ENCODE assay signal across 21 cellular contexts in the genomic region with DNA sequence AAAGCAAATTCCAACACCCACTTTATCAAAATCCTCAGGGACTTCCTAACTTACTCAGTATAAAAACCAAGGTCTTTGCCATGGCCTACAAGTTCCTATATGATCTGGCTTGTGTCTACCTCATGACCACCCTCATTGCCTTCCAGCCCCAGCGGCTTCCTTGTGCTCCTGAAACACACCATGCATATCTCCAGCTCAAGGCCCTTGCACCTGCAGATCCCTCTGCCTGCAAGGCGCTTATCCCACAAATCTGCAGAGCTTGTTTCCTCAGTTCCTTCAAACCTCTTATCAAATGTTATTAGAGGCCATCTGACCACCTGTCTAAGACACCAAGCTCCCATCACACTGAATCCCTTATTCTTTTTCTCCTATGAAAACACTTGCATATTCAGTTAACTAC. TPM values are rescaled to one million over a fixed set of nuclear protein-coding genes. Genes with fewer than 3 reads are reported as not detected.
"Had no signal": no experiment of that assay in that cellular context is flagged by ENCODE, and none has a peak within 500 bp of the region (broad histone marks: within the 10 kb centered on the region; RNA-seq: fewer than 3 reads in every experiment).

No MANE protein-coding gene starts in this region.

- H3K4me1 ChIP-seq: pancreas had no signal

- ATAC-seq: left colon, pancreas had no signal

- H3K4me3 Mint-ChIP-seq: activated B cell treated with CpG ODN at 0.5 μM for 24 hours; activated CD4-positive, alpha-beta T cell treated with anti-CD3 and anti-CD28 coated beads, Interleukin-2, amount 10 ng/mL, durations not matched to agents 24 days and 14 days; nephron progenitor cell; T-helper 1 cell treated with Interleukin-12 subunit alpha and Interleukin-12 subunit beta and Interleukin-4 antibody, amounts not matched to agents 30 μg/mL and 1 μg/mL, for 36 hours had no signal

- H3K36me3 ChIP-seq: brain microvascular endothelial cell, pancreas had no signal

- H3K27me3 ChIP-seq: brain microvascular endothelial cell, esophagus muscularis mucosa, pancreas, stomach, tibial artery had no signal

- H3K27ac ChIP-seq: brain microvascular endothelial cell, pancreas, stomach had no signal

- H3K4me3 ChIP-seq: esophagus muscularis mucosa, lung, pancreas, stomach, tibial artery had no signal

- H3K27me3 Mint-ChIP-seq: activated B cell treated with CpG ODN at 0.5 μM for 24 hours; activated CD4-positive, alpha-beta T cell treated with anti-CD3 and anti-CD28 coated beads, Interleukin-2, amount 10 ng/mL, durations not matched to agents 24 days and 14 days had no signal

- H3K9me3 Mint-ChIP-seq: activated B cell treated with CpG ODN at 0.5 μM for 24 hours; activated CD4-positive, alpha-beta T cell treated with anti-CD3 and anti-CD28 coated beads, Interleukin-2, amount 10 ng/mL, durations not matched to agents 24 days and 14 days; activated T-helper 2 cell treated with anti-CD3 and anti-CD28 coated beads, Interferon-gamma antibody, Interleukin-2, Interleukin-4, amounts not matched to agents 10 μg/mL and 5 μg/mL and 100 μg/mL, durations not matched to agents 14 hours and 24 hours and 36 hours; immature natural killer cell; T-helper 1 cell treated with Interleukin-12 subunit alpha and Interleukin-12 subunit beta and Interleukin-4 antibody, amounts not matched to agents 30 μg/mL and 1 μg/mL, for 36 hours had no signal

- DNase-seq: activated B cell treated with CpG ODN at 0.5 μM for 24 hours; activated CD4-positive, alpha-beta T cell treated with anti-CD3 and anti-CD28 coated beads, Interleukin-2, amount 10 ng/mL, durations not matched to agents 24 days and 14 days; activated naive CD4-positive, alpha-beta T cell treated with anti-CD3 and anti-CD28 coated beads, Interleukin-2, amount 50 U/mL, for 16 hours; amniotic stem cell; cerebellar nuclear complex; immature natural killer cell; left colon; nephron progenitor cell; pancreas; retina; stimulated activated CD4-positive, alpha-beta T cell treated with anti-CD3 and anti-CD28 coated beads, Interleukin-15, amount 100 ng/mL, for 24 hours; stimulated activated CD4-positive, alpha-beta T cell treated with anti-CD3 and anti-CD28 coated beads, Interleukin-4, amount 100 ng/mL, for 24 hours; stomach; tibial artery had no signal

- H3K9me3 ChIP-seq: esophagus muscularis mucosa, pancreas, stomach, tibial artery had no signal

- H3K27ac Mint-ChIP-seq: activated B cell treated with CpG ODN at 0.5 μM for 24 hours; activated CD4-positive, alpha-beta T cell treated with anti-CD3 and anti-CD28 coated beads, Interleukin-2, amount 10 ng/mL, durations not matched to agents 24 days and 14 days; activated T-helper 2 cell treated with anti-CD3 and anti-CD28 coated beads, Interferon-gamma antibody, Interleukin-2, Interleukin-4, amounts not matched to agents 10 μg/mL and 5 μg/mL and 100 μg/mL, durations not matched to agents 14 hours and 24 hours and 36 hours; nephron progenitor cell; T-helper 1 cell treated with Interleukin-12 subunit alpha and Interleukin-12 subunit beta and Interleukin-4 antibody, amounts not matched to agents 30 μg/mL and 1 μg/mL, for 36 hours had no signal

RNA-seq across cellular contexts. Expression of a gene that starts 47.7 kb away (rescaled TPM):
- total RNA-seq: activated B cell treated with CpG ODN at 0.5 μM for 24 hours; activated CD4-positive, alpha-beta T cell treated with anti-CD3 and anti-CD28 coated beads, Interleukin-2, amount 10 ng/mL, durations not matched to agents 24 days and 14 days; activated T-helper 2 cell treated with anti-CD3 and anti-CD28 coated beads, Interferon-gamma antibody, Interleukin-2, Interleukin-4, amounts not matched to agents 10 μg/mL and 5 μg/mL and 100 μg/mL, durations not matched to agents 14 hours and 24 hours and 36 hours; esophagus muscularis mucosa; fibroblast of villous mesenchyme; left colon; lung; pancreas; skeletal muscle tissue; stomach had no signal
- polyA plus RNA-seq: immature natural killer cell, lung, pancreas, stomach had no signal
